ENCODE assay signal across 21 cellular contexts in genomic region chr7:90719159-90719558, GRCh38.
A peak's percentile ranks its signal among the peaks of the same experiment; 100 is the strongest.
DNase-seq lines count a peak whose midpoint lies in the region; ATAC-seq and TF ChIP-seq lines count a peak whose summit lies in the region.
"Had no signal": no experiment of that assay in that cellular context is flagged by ENCODE, and none has a peak within 500 bp of the region (broad histone marks: within the 10 kb centered on the region; RNA-seq: fewer than 3 reads in every experiment).

No MANE protein-coding gene starts in this region.

- no peak overlapping the region for H2BK15ac ChIP-seq in mesenchymal stem cell (ENCODE audit: low read depth, poor library complexity, severe bottlenecking)

- no peak overlapping the region for H2BK12ac ChIP-seq in mesenchymal stem cell (ENCODE audit: low read length in 2 of 2)

- no peak overlapping the region for H3K4ac ChIP-seq in mesenchymal stem cell (ENCODE audit: low read depth in 1 of 2, low read length in 2 of 2)

- H3K4me1 ChIP-seq in left ventricle myocardium inferior (peaks cover 53% of the 10 kb centered on the region), body of pancreas (peaks cover 87% of the 10 kb centered on the region), mesenchymal stem cell (ENCODE audit: control insufficient read depth, insufficient read depth, low read depth, low read length) (peaks cover 7% of the 10 kb centered on the region), MM.1S (ENCODE audit: low read length) (peaks cover 41% of the 10 kb centered on the region)
- H3K4me1 ChIP-seq: A549, prostate gland had no signal

- no peak overlapping the region for H2BK5ac ChIP-seq in mesenchymal stem cell (ENCODE audit: low read depth, low read length, poor library complexity, severe bottlenecking)

- no peak overlapping the region for H2AFZ ChIP-seq in mesenchymal stem cell (ENCODE audit: low read depth, low read length)
- no peak overlapping the region for H2AFZ ChIP-seq in MM.1S (ENCODE audit: low read length)

- no peaks in the 10 kb centered on the region for H3K9me2 ChIP-seq in MM.1S (replicated peaks; ENCODE audit: insufficient read depth, low read length)

- H2BK120ac ChIP-seq in mesenchymal stem cell (ENCODE audit: low read depth, low read length), result no peak overlapping the region

- no peaks in the 10 kb centered on the region for H3K27me3 Mint-ChIP-seq in type B pancreatic cell
- H3K27me3 Mint-ChIP-seq: activated naive CD8-positive, alpha-beta T cell; CD8-positive, alpha-beta memory T cell; stimulated activated naive CD8-positive, alpha-beta T cell treated with anti-CD3 and anti-CD28 coated beads, Interleukin-15, Interleukin-2, amounts not matched to agents 100 ng/mL and 50 ng/mL, for 24 hours; T-helper 17 cell had no signal

- intact Hi-C loops in left ventricle myocardium inferior (cut with micrococcal nuclease) (no loop called here), Right ventricle myocardium inferior (cut with DNase I) (loop anchor here (5.0 kb wide), 1 partner anchor 122 kb away; the partner anchor contains the start of gene CDK14), body of pancreas (cut with DNase I) (no loop called here)

- H3K23ac ChIP-seq in mesenchymal stem cell (ENCODE audit: low read length in 2 of 2), result no peak overlapping the region

- WGBS in body of pancreas, 2 donors, result 16 to 37% methylated on average over 3 of the region's 3 CpGs
- WGBS in mesenchymal stem cell, result 100% methylated on average over 2 of the region's 3 CpGs

- peak overlapping the region; percentile 1 for H3K27ac Mint-ChIP-seq in type B pancreatic cell
- H3K27ac Mint-ChIP-seq: activated CD8-positive, alpha-beta T cell treated with anti-CD3 and anti-CD28 coated beads, Interleukin-2, amount 10 ng/mL, durations not matched to agents 7 days and 5 days; activated naive CD8-positive, alpha-beta T cell; CD8-positive, alpha-beta memory T cell; stimulated activated naive CD8-positive, alpha-beta T cell treated with anti-CD3 and anti-CD28 coated beads, Interleukin-15, Interleukin-2, amounts not matched to agents 100 ng/mL and 50 ng/mL, for 24 hours; T-helper 17 cell had no signal

- H3K4me3 Mint-ChIP-seq in type B pancreatic cell, result no peak overlapping the region
- H3K4me3 Mint-ChIP-seq: activated CD8-positive, alpha-beta T cell treated with anti-CD3 and anti-CD28 coated beads, Interleukin-2, amount 10 ng/mL, durations not matched to agents 7 days and 5 days; activated naive CD8-positive, alpha-beta T cell; CD8-positive, alpha-beta memory T cell; stimulated activated naive CD8-positive, alpha-beta T cell treated with anti-CD3 and anti-CD28 coated beads, Interleukin-15, Interleukin-2, amounts not matched to agents 100 ng/mL and 50 ng/mL, for 24 hours; T-helper 17 cell had no signal

- H3K27me3 ChIP-seq in left ventricle myocardium inferior (ENCODE audit: low read depth) (no peaks in the 10 kb centered on the region), body of pancreas (no peaks in the 10 kb centered on the region), mesenchymal stem cell (ENCODE audit: control insufficient read depth in 1 of 2, insufficient read depth in 1 of 2, low read length in 2 of 2) (no peaks in the 10 kb centered on the region), MM.1S (replicated peaks; ENCODE audit: insufficient read depth, low read length) (no peaks in the 10 kb centered on the region)

- H4K8ac ChIP-seq in mesenchymal stem cell (ENCODE audit: low read length), result no peak overlapping the region

- peaks cover 35% of the 10 kb centered on the region for H3F3A ChIP-seq in MM.1S (ENCODE audit: insufficient read depth, low read length)

- H3K9me3 Mint-ChIP-seq in type B pancreatic cell, result no peaks in the 10 kb centered on the region
- H3K9me3 Mint-ChIP-seq: stimulated activated naive CD8-positive, alpha-beta T cell treated with anti-CD3 and anti-CD28 coated beads, Interleukin-15, Interleukin-2, amounts not matched to agents 100 ng/mL and 50 ng/mL, for 24 hours had no signal

- H4K20me1 ChIP-seq in MM.1S (ENCODE audit: insufficient read depth, low read length), result no peaks in the 10 kb centered on the region

- H3K4me3 ChIP-seq in left ventricle myocardium inferior (no peak overlapping the region), body of pancreas (no peak overlapping the region), mesenchymal stem cell (ENCODE audit: insufficient read depth in 1 of 2, low read depth in 1 of 2, low read length in 2 of 2) (no peak overlapping the region), MM.1S (ENCODE audit: low read length) (no peak overlapping the region)
- H3K4me3 ChIP-seq: A549, prostate gland had no signal

- H3K27ac ChIP-seq in left ventricle myocardium inferior (replicated peaks) (peak overlapping the region; percentile 12), body of pancreas (peak overlapping the region; percentile 63 to 90 (median 80)), mesenchymal stem cell (ENCODE audit: low read length, poor library complexity, severe bottlenecking) (no peak overlapping the region), MM.1S (ENCODE audit: low read length) (no peak overlapping the region)
- H3K27ac ChIP-seq: A549 had no signal

- H3K18ac ChIP-seq in mesenchymal stem cell (ENCODE audit: low read depth in 1 of 2, low read length in 2 of 2), result no peak overlapping the region

- H3K9ac ChIP-seq in mesenchymal stem cell (ENCODE audit: low read length) (no peak overlapping the region), MM.1S (ENCODE audit: low read length) (no peak overlapping the region)

- TF ChIP-seq POLR2A in body of pancreas (IDR thresholded peaks at IDR 0.05), result no peak

- H3K4me1 Mint-ChIP-seq in type B pancreatic cell (ENCODE audit: unreplicated experiment), result peaks cover 28% of the 10 kb centered on the region
- H3K4me1 Mint-ChIP-seq: CD8-positive, alpha-beta memory T cell; T-helper 17 cell had no signal

- no peak overlapping the region for H3K4me2 ChIP-seq in mesenchymal stem cell (ENCODE audit: low read length, poor library complexity, severe bottlenecking)
- no peak overlapping the region for H3K4me2 ChIP-seq in MM.1S (ENCODE audit: low read depth, low read length)
- H3K4me2 ChIP-seq: A549 had no signal

- no peak for DNase-seq in left ventricle myocardium inferior
- DNase-seq in Right ventricle myocardium inferior (ENCODE audit: missing footprints), result no peak
- no peak for DNase-seq in body of pancreas
- no peak for DNase-seq in mesenchymal stem cell
- no peak for DNase-seq in type B pancreatic cell (ENCODE audit: extremely low spot score, unreplicated experiment)
- no peak for DNase-seq in dedifferentiated amniotic fluid mesenchymal stem cell (ENCODE audit: extremely low spot score)
- no peak for DNase-seq in iPS-NIHi7 (ENCODE audit: extremely low spot score)
- no peak for DNase-seq in MM.1S
- DNase-seq: activated CD8-positive, alpha-beta T cell treated with anti-CD3 and anti-CD28 coated beads, Interleukin-2, amount 10 ng/mL, durations not matched to agents 7 days and 5 days; activated T-cell treated with anti-CD3 and anti-CD28 coated beads for 4 hours; aorta; CD8-positive, alpha-beta memory T cell; H7; NCI-H1105; NCI-H2029; NCI-H2227 treated with DMSO at 0.1 percent for 48 hours; T-helper 17 cell had no signal

- no peak for ATAC-seq in Right ventricle myocardium inferior
- ATAC-seq in body of pancreas, result no peak
- ATAC-seq: A549; activated CD8-positive, alpha-beta T cell treated with anti-CD3 and anti-CD28 coated beads, Interleukin-2, amount 10 ng/mL, durations not matched to agents 7 days and 5 days; T-helper 17 cell had no signal

- H2AK5ac ChIP-seq in mesenchymal stem cell (ENCODE audit: low read length, severe bottlenecking), result peak overlapping the region; percentile 27

- peaks cover 100% of the 10 kb centered on the region for H3K79me2 ChIP-seq in MM.1S (ENCODE audit: low read length)

- no peak overlapping the region for H3K14ac ChIP-seq in mesenchymal stem cell (ENCODE audit: low read length in 2 of 2)

- H3K36me3 ChIP-seq in left ventricle myocardium inferior (no peaks in the 10 kb centered on the region), body of pancreas (replicated peaks in 1 of 2; ENCODE audit: insufficient read depth in 1 of 2, low read depth in 2 of 2) (no peaks in the 10 kb centered on the region), mesenchymal stem cell (ENCODE audit: control insufficient read depth in 1 of 2, insufficient read depth in 2 of 2, low read depth in 1 of 2, low read length in 2 of 2) (no peaks in the 10 kb centered on the region), MM.1S (replicated peaks; ENCODE audit: insufficient read depth, low read length) (peaks cover 17% of the 10 kb centered on the region; the same call in 1 of the 2 replicates)
- H3K36me3 ChIP-seq: prostate gland had no signal

- H3K36me3 Mint-ChIP-seq in type B pancreatic cell, result no peaks in the 10 kb centered on the region
- H3K36me3 Mint-ChIP-seq: activated naive CD8-positive, alpha-beta T cell; CD8-positive, alpha-beta memory T cell had no signal

- no peaks in the 10 kb centered on the region for H3K9me3 ChIP-seq in left ventricle myocardium inferior (replicated peaks)
- no peaks in the 10 kb centered on the region for H3K9me3 ChIP-seq in body of pancreas
- no peaks in the 10 kb centered on the region for H3K9me3 ChIP-seq in mesenchymal stem cell (ENCODE audit: control insufficient read depth, low read length)
- H3K9me3 ChIP-seq in MM.1S (replicated peaks; ENCODE audit: insufficient read depth, low read length), result no peaks in the 10 kb centered on the region
- H3K9me3 ChIP-seq: A549, prostate gland had no signal

- no peak for TF ChIP-seq CTCF in left ventricle myocardium inferior (IDR thresholded peaks at IDR 0.05; ENCODE audit: borderline replicate concordance)
- TF ChIP-seq CTCF in body of pancreas (IDR thresholded peaks at IDR 0.05), result no peak
- TF ChIP-seq CTCF in type B pancreatic cell (conservative IDR thresholded peaks at IDR 0.05), result no peak
- no peak for TF ChIP-seq CTCF in MM.1S (IDR thresholded peaks at IDR 0.05; ENCODE audit: low read length)

- H4K91ac ChIP-seq in mesenchymal stem cell (ENCODE audit: low read length), result no peak overlapping the region

- peaks cover 11% of the 10 kb centered on the region for H3K79me1 ChIP-seq in mesenchymal stem cell (replicated peaks; ENCODE audit: low read length, poor library complexity, severe bottlenecking)

Comparison
In these comparisons a context has a peak if more than half of its experiments do, and no peak if none do; other contexts are left out.
1. H3K27ac ChIP-seq: peak in left ventricle myocardium inferior (single experiment) and body of pancreas (4 of 4); none in mesenchymal stem cell (single experiment) and MM.1S (single experiment).